Comparison of ENCODE assay signal across 18 cellular contexts in the genomic region with DNA sequence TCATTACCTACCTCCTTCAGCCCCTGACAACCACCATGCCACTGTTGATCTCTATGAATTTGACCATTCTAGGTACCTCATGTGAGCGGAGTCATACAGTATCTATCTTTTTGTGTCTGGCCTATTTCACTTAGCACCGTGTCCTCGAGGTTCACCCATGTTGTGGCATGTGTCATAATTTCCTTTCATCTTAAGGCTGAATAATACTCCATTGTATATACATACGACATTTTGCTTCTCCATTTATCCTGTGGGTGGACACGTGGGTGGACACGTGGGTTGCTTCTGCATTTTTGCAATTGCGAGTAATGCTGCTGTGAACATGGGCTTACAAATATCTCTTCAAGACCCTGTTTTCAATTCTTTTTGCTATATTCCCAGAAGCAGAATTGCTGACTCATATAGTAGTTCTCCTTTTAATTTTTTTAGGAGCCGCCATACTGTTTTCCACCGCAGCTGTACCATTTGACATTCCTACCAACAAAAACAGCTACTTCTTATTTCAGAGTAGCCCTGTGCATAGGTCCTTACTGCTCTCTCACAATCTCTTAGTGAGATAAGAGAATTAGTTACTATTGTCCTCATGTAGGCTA.
A peak's percentile ranks its signal among the peaks of the same experiment; 100 is the strongest.
DNase-seq lines count a peak whose midpoint lies in the region; ATAC-seq, FAIRE-seq and TF ChIP-seq lines count a peak whose summit lies in the region.
"Had no signal": no experiment of that assay in that cellular context is flagged by ENCODE, and none has a peak within 500 bp of the region (broad histone marks: within the 10 kb centered on the region; RNA-seq: fewer than 3 reads in every experiment).

No MANE protein-coding gene starts in this region.

- no peaks in the 10 kb centered on the region for H3K27me3 ChIP-seq in ovary
- H3K27me3 ChIP-seq: SJCRH30 had no signal

- intact Hi-C loops in activated T-helper 1 cell treated with anti-CD3 and anti-CD28 coated beads, Interleukin-12 subunit alpha, Interleukin-12 subunit beta, Interleukin-2, Interleukin-4 antibody, amounts not matched to agents 30 ng/mL and 10 ng/mL and 1 ng/mL, durations not matched to agents 14 hours and 24 hours and 36 hours (cut with micrococcal nuclease): loop anchor here (2.0 kb wide), 1 partner anchor 21 kb away; no protein-coding TSS in a partner anchor
- intact Hi-C loops in ovary (cut with DNase I): no loop called here

- ATAC-seq in GM21717 (IDR thresholded peaks at IDR 0.05; ENCODE audit: unreplicated experiment): no peak
- no peak for ATAC-seq in HG03135 (IDR thresholded peaks at IDR 0.05; ENCODE audit: unreplicated experiment)

- TF ChIP-seq POLR2A in GM12891 (IDR thresholded peaks at IDR 0.05; ENCODE audit: low read depth, low read length) (no peak), ovary (IDR thresholded peaks at IDR 0.05) (no peak)

- no peaks in the 10 kb centered on the region for H3K36me3 Mint-ChIP-seq in activated T-cell treated with anti-CD3 and anti-CD28 coated beads, Interleukin-2, amount 50 U/mL, for 24 hours (ENCODE audit: low read depth)
- peaks cover 4% of the 10 kb centered on the region for H3K36me3 Mint-ChIP-seq in activated T-helper 1 cell treated with anti-CD3 and anti-CD28 coated beads, Interleukin-12 subunit alpha, Interleukin-12 subunit beta, Interleukin-2, Interleukin-4 antibody, amounts not matched to agents 30 ng/mL and 10 ng/mL and 1 ng/mL, durations not matched to agents 14 hours and 24 hours and 36 hours (ENCODE audit: low read depth)

- no peaks in the 10 kb centered on the region for H3K9me3 Mint-ChIP-seq in activated T-cell treated with anti-CD3 and anti-CD28 coated beads, Interleukin-2, amount 50 U/mL, for 24 hours
- no peaks in the 10 kb centered on the region for H3K9me3 Mint-ChIP-seq in activated T-helper 1 cell treated with anti-CD3 and anti-CD28 coated beads, Interleukin-12 subunit alpha, Interleukin-12 subunit beta, Interleukin-2, Interleukin-4 antibody, amounts not matched to agents 30 ng/mL and 10 ng/mL and 1 ng/mL, durations not matched to agents 14 hours and 24 hours and 36 hours
- H3K9me3 Mint-ChIP-seq: CD4-positive, alpha-beta T cell had no signal

- no peak overlapping the region for H3K27ac ChIP-seq in ovary
- H3K27ac ChIP-seq: SJCRH30 had no signal

- WGBS in ovary, 3 donors: 91 to 98% (median 94%) methylated on average over 9 of the region's 9 CpGs

- no peaks in the 10 kb centered on the region for H3K36me3 ChIP-seq in ovary
- H3K36me3 ChIP-seq: SJCRH30 had no signal

- peak overlapping the region; percentile 2 for H3K27ac Mint-ChIP-seq in activated T-cell treated with anti-CD3 and anti-CD28 coated beads, Interleukin-2, amount 50 U/mL, for 24 hours
- H3K27ac Mint-ChIP-seq in activated T-helper 1 cell treated with anti-CD3 and anti-CD28 coated beads, Interleukin-12 subunit alpha, Interleukin-12 subunit beta, Interleukin-2, Interleukin-4 antibody, amounts not matched to agents 30 ng/mL and 10 ng/mL and 1 ng/mL, durations not matched to agents 14 hours and 24 hours and 36 hours: peak overlapping the region; percentile 19
- H3K27ac Mint-ChIP-seq: CD4-positive, alpha-beta T cell had no signal

- DNase-seq in activated T-cell treated with anti-CD3 and anti-CD28 coated beads, Interleukin-2, amount 50 U/mL, for 24 hours: no peak
- DNase-seq in activated T-cell treated with anti-CD3 and anti-CD28 coated beads, Interleukin-2, amount 50 U/mL, for 48 hours: no peak
- no peak for DNase-seq in GM12891 (ENCODE audit: insufficient read length, low spot score)
- no peak for DNase-seq in activated T-helper 1 cell treated with anti-CD3 and anti-CD28 coated beads, Interleukin-12 subunit alpha, Interleukin-12 subunit beta, Interleukin-2, Interleukin-4 antibody, amounts not matched to agents 30 ng/mL and 10 ng/mL and 1 ng/mL, durations not matched to agents 14 hours and 24 hours and 36 hours (ENCODE audit: low spot score)
- DNase-seq in stimulated activated CD8-positive, alpha-beta memory T cell treated with anti-CD3 and anti-CD28 coated beads, Interleukin-4, amount 100 ng/mL, for 48 hours: peak; percentile 38
- no peak for DNase-seq in ovary
- DNase-seq: AML-193; CD4-positive, alpha-beta T cell; H7; Kasumi-1; NCI-H146; NCI-H226; NCI-H526; OCI-M1; RPMI8226; SJCRH30 had no signal

- no peaks in the 10 kb centered on the region for H3K9me3 ChIP-seq in ovary
- H3K9me3 ChIP-seq: SJCRH30 had no signal

- H3K4me1 ChIP-seq in ovary (ENCODE audit: insufficient read depth): no peaks in the 10 kb centered on the region
- H3K4me1 ChIP-seq: SJCRH30 had no signal

- TF ChIP-seq EP300 in ovary (IDR thresholded peaks at IDR 0.05): no peak

- H3K4me1 Mint-ChIP-seq in activated T-cell treated with anti-CD3 and anti-CD28 coated beads, Interleukin-2, amount 50 U/mL, for 24 hours (ENCODE audit: low read depth): peaks cover 13% of the 10 kb centered on the region
- peaks cover 28% of the 10 kb centered on the region for H3K4me1 Mint-ChIP-seq in activated T-helper 1 cell treated with anti-CD3 and anti-CD28 coated beads, Interleukin-12 subunit alpha, Interleukin-12 subunit beta, Interleukin-2, Interleukin-4 antibody, amounts not matched to agents 30 ng/mL and 10 ng/mL and 1 ng/mL, durations not matched to agents 14 hours and 24 hours and 36 hours (ENCODE audit: low read depth)

- no peaks in the 10 kb centered on the region for H3K27me3 Mint-ChIP-seq in activated T-cell treated with anti-CD3 and anti-CD28 coated beads, Interleukin-2, amount 50 U/mL, for 24 hours
- H3K27me3 Mint-ChIP-seq in activated T-helper 1 cell treated with anti-CD3 and anti-CD28 coated beads, Interleukin-12 subunit alpha, Interleukin-12 subunit beta, Interleukin-2, Interleukin-4 antibody, amounts not matched to agents 30 ng/mL and 10 ng/mL and 1 ng/mL, durations not matched to agents 14 hours and 24 hours and 36 hours (ENCODE audit: insufficient read depth): no peaks in the 10 kb centered on the region
- H3K27me3 Mint-ChIP-seq: CD4-positive, alpha-beta T cell had no signal

- H3K4me3 ChIP-seq in ovary: no peak overlapping the region
- H3K4me3 ChIP-seq: SJCRH30 had no signal

- peak; percentile 59 for FAIRE-seq in GM12891 (lab: Jason Lieb, UNC)

- H3K4me3 Mint-ChIP-seq in activated T-cell treated with anti-CD3 and anti-CD28 coated beads, Interleukin-2, amount 50 U/mL, for 24 hours: no peak overlapping the region
- no peak overlapping the region for H3K4me3 Mint-ChIP-seq in activated T-helper 1 cell treated with anti-CD3 and anti-CD28 coated beads, Interleukin-12 subunit alpha, Interleukin-12 subunit beta, Interleukin-2, Interleukin-4 antibody, amounts not matched to agents 30 ng/mL and 10 ng/mL and 1 ng/mL, durations not matched to agents 14 hours and 24 hours and 36 hours
- H3K4me3 Mint-ChIP-seq: CD4-positive, alpha-beta T cell had no signal

- TF ChIP-seq CTCF in ovary (IDR thresholded peaks at IDR 0.05): no peak

TF ChIP-seq in GM12891, 5 proteins besides CTCF, POLR2A, EP300 and RAD21:
- TF ChIP-seq PAX5 (IDR thresholded peaks at IDR 0.05; ENCODE audit: insufficient read depth, low read length, severe bottlenecking) (no peak), TAF1 (IDR thresholded peaks at IDR 0.05; ENCODE audit: low read depth, low read length) (no peak), POLR2AphosphoS5 (IDR thresholded peaks at IDR 0.05; ENCODE audit: low read depth, low read length) (no peak), SPI1 (IDR thresholded peaks at IDR 0.05; ENCODE audit: low read depth, low read length) (no peak), POU2F2 (IDR thresholded peaks at IDR 0.05; ENCODE audit: low read depth, low read length) (no peak)
